ENCODE assay signal across 8 cellular contexts in genomic region chr7:876077-876971, GRCh38. TPM values are rescaled to one million over a fixed set of nuclear protein-coding genes. Genes with fewer than 3 reads are reported as not detected.
DNase-seq lines count a peak whose midpoint lies in the region; ATAC-seq and TF ChIP-seq lines count a peak whose summit lies in the region.

GET4 (plus strand) TSS chr7:876554; CDS start chr7:876646, 92 bp downstream.

- H3K4me3 ChIP-seq in neuron (ENCODE audit: low read length), result peak within 1 kb of the TSS; percentile 71
- peak within 1 kb of the TSS; percentile 71 to 98 (median 82) for H3K4me3 ChIP-seq in subcutaneous abdominal adipose tissue (ENCODE audit: low read depth in 1 of 5, low read length in 5 of 5)

- H3K36me3 ChIP-seq in neuron (ENCODE audit: insufficient read depth, low read length), result peaks cover 19% of the 10 kb centered on the region
- H3K36me3 ChIP-seq in subcutaneous abdominal adipose tissue (ENCODE audit: control insufficient read depth in 5 of 5, insufficient read depth in 5 of 5, low read length in 5 of 5), result peaks cover 0 to 26% (median 16%) of the 10 kb centered on the region in 5 donors

- H3K9ac ChIP-seq in subcutaneous abdominal adipose tissue (ENCODE audit: low read length in 5 of 5), result peak within 1 kb of the TSS in 4 of 5 donors; percentile 75 to 95 (median 88)

- DNase-seq in ELF-1 (ENCODE audit: low read depth, low spot score) (peak; percentile 93), GOT3 (lab: John Stamatoyannopoulos, UW) (peak; percentile 99), LoVo (ENCODE audit: low spot score) (peak; percentile 98), SIG-M5 (lab: John Stamatoyannopoulos, UW) (peak; percentile 61), activated gamma-delta T cell treated with Interleukin-2 at 50 U/mL for 16 hours (peak; percentile 95), foreskin keratinocyte (peak; percentile 79)

- no peak within 1 kb of the TSS for H2AFZ ChIP-seq in neuron (ENCODE audit: low read depth, low read length)

- H3K27ac ChIP-seq in foreskin keratinocyte, result peak within 1 kb of the TSS; percentile 70
- peak within 1 kb of the TSS; percentile 70 for H3K27ac ChIP-seq in subcutaneous abdominal adipose tissue (ENCODE audit: low read depth, low read length)

- peak; percentile 77 for ATAC-seq in foreskin keratinocyte

- H3K27me3 ChIP-seq in foreskin keratinocyte (no peaks in the 10 kb centered on the region), neuron (ENCODE audit: insufficient read depth, low read length) (no peaks in the 10 kb centered on the region), subcutaneous abdominal adipose tissue (ENCODE audit: control insufficient read depth in 5 of 5, insufficient read depth in 4 of 5, low read length in 5 of 5) (no peaks in the 10 kb centered on the region)

- H3K9me3 ChIP-seq in neuron (ENCODE audit: low read length) (no peaks in the 10 kb centered on the region), subcutaneous abdominal adipose tissue (ENCODE audit: control insufficient read depth in 5 of 5, low read length in 5 of 5) (no peaks in the 10 kb centered on the region)

- H3K4me1 ChIP-seq in foreskin keratinocyte (no peaks in the 10 kb centered on the region), neuron (ENCODE audit: insufficient read depth, low read length) (peaks cover 16% of the 10 kb centered on the region), subcutaneous abdominal adipose tissue (ENCODE audit: control insufficient read depth in 5 of 5, insufficient read depth in 5 of 5, low read length in 5 of 5) (peaks cover 4 to 56% (median 39%) of the 10 kb centered on the region in 5 donors)

- peak; percentile 56 for TF ChIP-seq CTCF in foreskin keratinocyte (conservative IDR thresholded peaks at IDR 0.05)

RNA-seq across cellular contexts. Expression of gene GET4, which starts in this region (rescaled TPM):
- 27.0 and 32.1 TPM in 2 replicates for total RNA-seq in foreskin keratinocyte
- 40.9 TPM in 2 replicates for polyA plus RNA-seq in foreskin keratinocyte

Comparison
In these comparisons a context has a peak if more than half of its experiments do, and no peak if none do; other contexts are left out.
1. Peak in every context shown above with its lines: DNase-seq, ATAC-seq, H3K4me3 ChIP-seq and H3K27ac ChIP-seq.